Comparison of ENCODE assay signal across 9 cellular contexts in the genomic region with DNA sequence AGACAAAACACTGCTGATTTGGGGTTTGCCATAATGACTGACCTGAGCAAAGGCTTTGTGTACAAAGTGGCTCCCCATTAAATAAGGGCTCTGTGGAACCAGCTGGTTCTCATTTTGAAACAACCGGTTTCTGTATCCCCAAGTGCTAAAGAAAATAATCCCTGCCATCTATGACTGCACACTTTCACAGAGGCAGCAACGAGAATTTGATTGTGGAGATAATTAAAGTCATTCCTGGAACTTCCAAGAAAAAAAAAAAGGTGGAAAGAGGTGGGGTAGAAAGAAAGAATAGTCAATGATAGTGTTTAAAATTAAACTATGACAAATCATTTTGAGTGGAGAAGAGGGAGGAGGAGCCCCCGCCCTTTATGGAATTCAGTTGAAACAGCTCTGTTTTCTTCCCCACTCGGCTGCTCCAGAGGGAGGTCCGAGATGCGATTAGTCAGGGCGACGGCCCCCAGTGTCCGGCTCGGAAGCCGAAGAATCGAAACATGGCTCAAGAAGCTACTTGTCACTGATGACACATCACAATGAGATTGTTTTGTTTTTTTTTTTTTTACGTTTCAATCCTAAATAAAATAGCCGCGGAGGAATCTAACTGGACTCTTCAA. TPM values are rescaled to one million over a fixed set of nuclear protein-coding genes. Genes with fewer than 3 reads are reported as not detected.
DNase-seq lines count a peak whose midpoint lies in the region; ATAC-seq, FAIRE-seq and TF ChIP-seq lines count a peak whose summit lies in the region.
"Had no signal": no experiment of that assay in that cellular context is flagged by ENCODE, and none has a peak within 500 bp of the region (broad histone marks: within the 10 kb centered on the region; RNA-seq: fewer than 3 reads in every experiment).

No MANE protein-coding gene starts in this region.

- no peaks in the 10 kb centered on the region for H3K9me3 Mint-ChIP-seq in astrocyte (ENCODE audit: unreplicated experiment)

- TF ChIP-seq CTCF in astrocyte (IDR thresholded peaks at IDR 0.05; ENCODE audit: insufficient read depth, low read depth, low read length): no peak
- TF ChIP-seq CTCF in prostate gland (IDR thresholded peaks at IDR 0.05): no peak

- H3K27ac Mint-ChIP-seq in astrocyte (ENCODE audit: unreplicated experiment): peak overlapping the region; percentile 28

- H3K36me3 Mint-ChIP-seq in astrocyte (ENCODE audit: low read depth, unreplicated experiment): no peaks in the 10 kb centered on the region

- H3K27ac ChIP-seq in astrocyte (ENCODE audit: low read depth, low read length): peak overlapping the region; percentile 86
- peak overlapping the region in 14 of 21 experiments; percentile 7 to 87 (median 65) for H3K27ac ChIP-seq in skin epidermis
- no peak overlapping the region for H3K27ac ChIP-seq in prostate gland

- no peak overlapping the region for H3K4me3 Mint-ChIP-seq in astrocyte (ENCODE audit: unreplicated experiment)

- peak; percentile 57 for DNase-seq in GM04503 (ENCODE audit: low read depth)
- peak; percentile 77 for DNase-seq in astrocyte (ENCODE audit: low read depth)
- peak; percentile 81 for DNase-seq in left cardiac atrium
- DNase-seq in SIG-M5 (lab: John Stamatoyannopoulos, UW): no peak
- DNase-seq in prostate gland (ENCODE audit: low spot score): no peak
- DNase-seq in NCI-H1694 (lab: John Stamatoyannopoulos, UW): no peak
- DNase-seq: activated CD4-positive, alpha-beta T cell treated with anti-CD3 and anti-CD28 coated beads, Interleukin-2, amount 50 U/mL, for 1 hour had no signal

- H3K4me1 Mint-ChIP-seq in astrocyte (ENCODE audit: low read depth, unreplicated experiment): peaks cover 19% of the 10 kb centered on the region

- H3K9ac ChIP-seq in astrocyte (ENCODE audit: low read length): peak overlapping the region; percentile 70

- H3K27me3 ChIP-seq in astrocyte (ENCODE audit: insufficient read depth, low read length) (no peaks in the 10 kb centered on the region), prostate gland (replicated peaks; ENCODE audit: insufficient read depth) (no peaks in the 10 kb centered on the region)

- H3K4me1 ChIP-seq in astrocyte (ENCODE audit: insufficient read depth, low read length) (peaks cover 28% of the 10 kb centered on the region), prostate gland (replicated peaks) (no peaks in the 10 kb centered on the region)

- H3K79me2 ChIP-seq in astrocyte (ENCODE audit: insufficient read depth, low read length): no peaks in the 10 kb centered on the region

- H3K27me3 Mint-ChIP-seq in astrocyte (ENCODE audit: low read depth, unreplicated experiment): peaks cover 9% of the 10 kb centered on the region

- H2AFZ ChIP-seq in astrocyte (ENCODE audit: low read depth, low read length): no peak overlapping the region

- no peaks in the 10 kb centered on the region for H4K20me1 ChIP-seq in astrocyte (ENCODE audit: insufficient read depth, low read length)

- intact Hi-C loops in left cardiac atrium (cut with DNase I) (no loop called here), prostate gland (cut with DNase I) (no loop called here)

- ATAC-seq in left cardiac atrium: peak; percentile 69 to 91
- ATAC-seq in HG03175 (IDR thresholded peaks at IDR 0.05; ENCODE audit: unreplicated experiment): no peak

- H3K9me3 ChIP-seq in astrocyte (ENCODE audit: insufficient read depth, low read depth, low read length) (no peaks in the 10 kb centered on the region), prostate gland (no peaks in the 10 kb centered on the region)

- no peak for TF ChIP-seq POLR2A in prostate gland (IDR thresholded peaks at IDR 0.05)

- H3K4me2 ChIP-seq in astrocyte (ENCODE audit: low read length): peak overlapping the region; percentile 82

- whole genome bisulfite sequencing in prostate gland: 19% methylated on average over 15 of the region's 15 CpGs

- no peaks in the 10 kb centered on the region for H3K36me3 ChIP-seq in astrocyte (ENCODE audit: insufficient read depth, low read length)
- H3K36me3 ChIP-seq in prostate gland: no peaks in the 10 kb centered on the region

- FAIRE-seq in astrocyte (lab: Jason Lieb, UNC): no peak

- peak overlapping the region; percentile 45 for H3K4me3 ChIP-seq in astrocyte (ENCODE audit: insufficient read depth, low read depth, low read length)
- H3K4me3 ChIP-seq in skin epidermis: no peak overlapping the region
- H3K4me3 ChIP-seq in prostate gland: no peak overlapping the region

RNA-seq across cellular contexts. Expression of gene EBF1, which starts 38.4 kb away (rescaled TPM):
- total RNA-seq in astrocyte (2.0 and 2.5 TPM in 2 replicates), left cardiac atrium (10 to 100 TPM; 19.3 to 28.1 TPM), prostate gland (10 to 100 TPM in 1 of 2 donors, 1 to 10 TPM in 1; 4.8 to 20.4 TPM)

Comparison
In these comparisons a context has a peak if more than half of its experiments do, and no peak if none do; other contexts are left out.
1. DNase-seq: peak in GM04503 (single experiment), astrocyte (single experiment) and left cardiac atrium (single experiment); none in SIG-M5 (single experiment), prostate gland (single experiment) and NCI-H1694 (single experiment).
2. H3K27ac ChIP-seq: peak in astrocyte (single experiment) and skin epidermis (14 of 21); none in prostate gland (0 of 2).